ENCODE assay signal across 13 cellular contexts in genomic region chr11:126480015-126480409, GRCh38.
DNase-seq lines count a peak whose midpoint lies in the region; ATAC-seq lines count a peak whose summit lies in the region.
"Had no signal": no experiment of that assay in that cellular context is flagged by ENCODE, and none has a peak within 500 bp of the region (broad histone marks: within the 10 kb centered on the region; RNA-seq: fewer than 3 reads in every experiment).

No MANE protein-coding gene starts in this region.

- no peak overlapping the region for H3K4me3 Mint-ChIP-seq in stimulated activated naive CD8-positive, alpha-beta T cell treated with anti-CD3 and anti-CD28 coated beads, Interleukin-15, Interleukin-2, amounts not matched to agents 100 ng/mL and 50 ng/mL, for 24 hours
- no peak overlapping the region for H3K4me3 Mint-ChIP-seq in stimulated activated naive CD8-positive, alpha-beta T cell treated with anti-CD3 and anti-CD28 coated beads, Interleukin-15, amount 100 ng/mL, for 72 hours
- H3K4me3 Mint-ChIP-seq in activated T-helper 2 cell treated with anti-CD3 and anti-CD28 coated beads, Interferon-gamma antibody, Interleukin-2, Interleukin-4, amounts not matched to agents 10 μg/mL and 5 μg/mL and 100 μg/mL, durations not matched to agents 14 hours and 24 hours and 36 hours (ENCODE audit: low read depth) = no peak overlapping the region
- no peak overlapping the region for H3K4me3 Mint-ChIP-seq in stimulated activated naive B cell treated with anti-CD40 and anti-IgM and Interleukin-4, amounts not matched to agents 10 μg/mL and 1 μg/mL and 100 μg/mL, for 72 hours

- no peak overlapping the region for H3K9ac ChIP-seq in muscle layer of colon (ENCODE audit: low read length)

- DNase-seq in stimulated activated naive CD8-positive, alpha-beta T cell treated with anti-CD3 and anti-CD28 coated beads, Interleukin-15, amount 100 ng/mL, for 72 hours = no peak
- DNase-seq in activated T-helper 2 cell treated with anti-CD3 and anti-CD28 coated beads, Interferon-gamma antibody, Interleukin-2, Interleukin-4, amounts not matched to agents 10 μg/mL and 5 μg/mL and 100 μg/mL, durations not matched to agents 14 hours and 24 hours and 36 hours (ENCODE audit: low spot score) = no peak
- DNase-seq in stimulated activated naive B cell treated with anti-CD40 and anti-IgM and Interleukin-4, amounts not matched to agents 10 μg/mL and 1 μg/mL and 100 μg/mL, for 72 hours = no peak
- no peak for DNase-seq in stimulated activated CD4-positive, alpha-beta T cell treated with anti-CD3 and anti-CD28 coated beads, Interleukin-1b, Interleukin-23, amount 100 ng/mL, for 48 hours
- DNase-seq in DMS153 (lab: John Stamatoyannopoulos, UW) = no peak

- H3K4me1 Mint-ChIP-seq in stimulated activated naive CD8-positive, alpha-beta T cell treated with anti-CD3 and anti-CD28 coated beads, Interleukin-15, Interleukin-2, amounts not matched to agents 100 ng/mL and 50 ng/mL, for 24 hours (ENCODE audit: low read depth) = peaks cover 21% of the 10 kb centered on the region
- peaks cover 26% of the 10 kb centered on the region for H3K4me1 Mint-ChIP-seq in stimulated activated naive CD8-positive, alpha-beta T cell treated with anti-CD3 and anti-CD28 coated beads, Interleukin-15, amount 100 ng/mL, for 72 hours
- peaks cover 16% of the 10 kb centered on the region for H3K4me1 Mint-ChIP-seq in activated T-helper 2 cell treated with anti-CD3 and anti-CD28 coated beads, Interferon-gamma antibody, Interleukin-2, Interleukin-4, amounts not matched to agents 10 μg/mL and 5 μg/mL and 100 μg/mL, durations not matched to agents 14 hours and 24 hours and 36 hours (ENCODE audit: low read depth)
- H3K4me1 Mint-ChIP-seq in stimulated activated naive B cell treated with anti-CD40 and anti-IgM and Interleukin-4, amounts not matched to agents 10 μg/mL and 1 μg/mL and 100 μg/mL, for 72 hours = peaks cover 20 to 30% of the 10 kb centered on the region in 2 donors

- H3K4me3 ChIP-seq in muscle layer of colon (ENCODE audit: low read depth in 1 of 2, low read length in 2 of 2) = no peak overlapping the region
- H3K4me3 ChIP-seq: prostate gland, vagina had no signal

- H3K27me3 Mint-ChIP-seq in stimulated activated naive CD8-positive, alpha-beta T cell treated with anti-CD3 and anti-CD28 coated beads, Interleukin-15, Interleukin-2, amounts not matched to agents 100 ng/mL and 50 ng/mL, for 24 hours = no peaks in the 10 kb centered on the region
- H3K27me3 Mint-ChIP-seq in stimulated activated naive CD8-positive, alpha-beta T cell treated with anti-CD3 and anti-CD28 coated beads, Interleukin-15, amount 100 ng/mL, for 72 hours = no peaks in the 10 kb centered on the region
- H3K27me3 Mint-ChIP-seq in activated T-helper 2 cell treated with anti-CD3 and anti-CD28 coated beads, Interferon-gamma antibody, Interleukin-2, Interleukin-4, amounts not matched to agents 10 μg/mL and 5 μg/mL and 100 μg/mL, durations not matched to agents 14 hours and 24 hours and 36 hours (ENCODE audit: low read depth) = no peaks in the 10 kb centered on the region
- H3K27me3 Mint-ChIP-seq in stimulated activated naive B cell treated with anti-CD40 and anti-IgM and Interleukin-4, amounts not matched to agents 10 μg/mL and 1 μg/mL and 100 μg/mL, for 72 hours = peaks cover 15 to 18% of the 10 kb centered on the region in 2 donors

- H3K9me3 ChIP-seq in muscle layer of colon (ENCODE audit: low read length) = no peaks in the 10 kb centered on the region
- H3K9me3 ChIP-seq: heart left ventricle, prostate gland, vagina had no signal

- H3K27ac ChIP-seq in angular gyrus (ENCODE audit: low read depth, low read length) (peak overlapping the region; percentile 24), muscle layer of colon (ENCODE audit: low read depth, low read length) (peak overlapping the region; percentile 79)

- peak overlapping the region; percentile 23 for H3K27ac Mint-ChIP-seq in stimulated activated naive CD8-positive, alpha-beta T cell treated with anti-CD3 and anti-CD28 coated beads, Interleukin-15, Interleukin-2, amounts not matched to agents 100 ng/mL and 50 ng/mL, for 24 hours
- H3K27ac Mint-ChIP-seq in stimulated activated naive CD8-positive, alpha-beta T cell treated with anti-CD3 and anti-CD28 coated beads, Interleukin-15, amount 100 ng/mL, for 72 hours = no peak overlapping the region
- no peak overlapping the region for H3K27ac Mint-ChIP-seq in activated T-helper 2 cell treated with anti-CD3 and anti-CD28 coated beads, Interferon-gamma antibody, Interleukin-2, Interleukin-4, amounts not matched to agents 10 μg/mL and 5 μg/mL and 100 μg/mL, durations not matched to agents 14 hours and 24 hours and 36 hours
- no peak overlapping the region for H3K27ac Mint-ChIP-seq in stimulated activated naive B cell treated with anti-CD40 and anti-IgM and Interleukin-4, amounts not matched to agents 10 μg/mL and 1 μg/mL and 100 μg/mL, for 72 hours

- peaks cover 7% of the 10 kb centered on the region for H3K4me1 ChIP-seq in muscle layer of colon (ENCODE audit: insufficient read depth, low read length)
- H3K4me1 ChIP-seq: prostate gland had no signal

- H3K27me3 ChIP-seq in muscle layer of colon (ENCODE audit: control insufficient read depth in 1 of 2, insufficient read depth in 2 of 2, low read length in 2 of 2) = no peaks in the 10 kb centered on the region
- H3K27me3 ChIP-seq: heart left ventricle, vagina had no signal

- H3K36me3 Mint-ChIP-seq in stimulated activated naive CD8-positive, alpha-beta T cell treated with anti-CD3 and anti-CD28 coated beads, Interleukin-15, Interleukin-2, amounts not matched to agents 100 ng/mL and 50 ng/mL, for 24 hours (ENCODE audit: low read depth) = no peaks in the 10 kb centered on the region
- H3K36me3 Mint-ChIP-seq in activated T-helper 2 cell treated with anti-CD3 and anti-CD28 coated beads, Interferon-gamma antibody, Interleukin-2, Interleukin-4, amounts not matched to agents 10 μg/mL and 5 μg/mL and 100 μg/mL, durations not matched to agents 14 hours and 24 hours and 36 hours (ENCODE audit: low read depth) = no peaks in the 10 kb centered on the region
- no peaks in the 10 kb centered on the region for H3K36me3 Mint-ChIP-seq in stimulated activated naive B cell treated with anti-CD40 and anti-IgM and Interleukin-4, amounts not matched to agents 10 μg/mL and 1 μg/mL and 100 μg/mL, for 72 hours
- H3K36me3 Mint-ChIP-seq: activated naive CD4-positive, alpha-beta T cell treated with anti-CD3 and anti-CD28 coated beads, Interleukin-2, amount 10 ng/mL, durations not matched to agents 7 days and 5 days had no signal

- no peaks in the 10 kb centered on the region for H3K9me3 Mint-ChIP-seq in stimulated activated naive CD8-positive, alpha-beta T cell treated with anti-CD3 and anti-CD28 coated beads, Interleukin-15, Interleukin-2, amounts not matched to agents 100 ng/mL and 50 ng/mL, for 24 hours
- H3K9me3 Mint-ChIP-seq in stimulated activated naive CD8-positive, alpha-beta T cell treated with anti-CD3 and anti-CD28 coated beads, Interleukin-15, amount 100 ng/mL, for 72 hours = no peaks in the 10 kb centered on the region
- no peaks in the 10 kb centered on the region for H3K9me3 Mint-ChIP-seq in activated T-helper 2 cell treated with anti-CD3 and anti-CD28 coated beads, Interferon-gamma antibody, Interleukin-2, Interleukin-4, amounts not matched to agents 10 μg/mL and 5 μg/mL and 100 μg/mL, durations not matched to agents 14 hours and 24 hours and 36 hours
- H3K9me3 Mint-ChIP-seq in stimulated activated naive B cell treated with anti-CD40 and anti-IgM and Interleukin-4, amounts not matched to agents 10 μg/mL and 1 μg/mL and 100 μg/mL, for 72 hours = no peaks in the 10 kb centered on the region
- H3K9me3 Mint-ChIP-seq: activated naive CD4-positive, alpha-beta T cell treated with anti-CD3 and anti-CD28 coated beads, Interleukin-2, amount 10 ng/mL, durations not matched to agents 7 days and 5 days; T-helper 2 cell treated with Interferon-gamma antibody and Interleukin-4, amounts not matched to agents 5 μg/mL and 100 μg/mL, for 36 hours had no signal

- no peak for ATAC-seq in stimulated activated naive CD8-positive, alpha-beta T cell treated with anti-CD3 and anti-CD28 coated beads, Interleukin-15, amount 100 ng/mL, for 72 hours
- ATAC-seq in stimulated activated naive B cell treated with anti-CD40 and anti-IgM and Interleukin-4, amounts not matched to agents 10 μg/mL and 1 μg/mL and 100 μg/mL, for 72 hours (replicated peaks) = no peak

- no peaks in the 10 kb centered on the region for H3K36me3 ChIP-seq in muscle layer of colon (ENCODE audit: insufficient read depth, low read length)
- H3K36me3 ChIP-seq: heart left ventricle, prostate gland, vagina had no signal

- intact Hi-C loops in activated T-helper 2 cell treated with anti-CD3 and anti-CD28 coated beads, Interferon-gamma antibody, Interleukin-2, Interleukin-4, amounts not matched to agents 10 μg/mL and 5 μg/mL and 100 μg/mL, durations not matched to agents 14 hours and 24 hours and 36 hours (cut with micrococcal nuclease) = loop anchor here (1.0 to 2.0 kb wide), 3 partner anchors 13 to 170 kb away; no protein-coding TSS in a partner anchor
